Comparison of ENCODE assay signal across 1 cellular context in the genomic region with DNA sequence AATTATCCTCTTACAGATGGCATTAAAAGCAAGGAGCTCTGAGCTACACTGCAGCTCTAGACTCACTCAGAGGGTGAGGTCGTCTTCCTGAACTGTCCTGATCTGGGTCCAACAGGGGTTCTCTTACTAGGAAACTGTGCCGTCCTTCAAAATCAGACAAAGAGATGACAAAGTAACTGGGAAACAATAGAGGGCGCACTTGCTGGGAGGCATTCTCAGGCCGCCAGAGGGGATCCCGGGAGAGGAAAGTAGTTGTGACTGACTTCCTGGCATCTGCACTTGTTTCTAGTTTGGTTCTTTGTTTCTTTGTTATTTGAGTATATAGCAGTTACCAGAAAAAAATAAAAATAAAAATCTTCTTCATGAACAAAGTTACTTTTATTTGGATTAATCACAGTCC.
TF ChIP-seq lines count a peak whose summit lies in the region.

No MANE protein-coding gene starts in this region.

TF ChIP-seq in HEK293, 187 proteins besides CTCF, POLR2A, EP300 and RAD21 (continued from another document):
- TF ChIP-seq, protein P1, sequence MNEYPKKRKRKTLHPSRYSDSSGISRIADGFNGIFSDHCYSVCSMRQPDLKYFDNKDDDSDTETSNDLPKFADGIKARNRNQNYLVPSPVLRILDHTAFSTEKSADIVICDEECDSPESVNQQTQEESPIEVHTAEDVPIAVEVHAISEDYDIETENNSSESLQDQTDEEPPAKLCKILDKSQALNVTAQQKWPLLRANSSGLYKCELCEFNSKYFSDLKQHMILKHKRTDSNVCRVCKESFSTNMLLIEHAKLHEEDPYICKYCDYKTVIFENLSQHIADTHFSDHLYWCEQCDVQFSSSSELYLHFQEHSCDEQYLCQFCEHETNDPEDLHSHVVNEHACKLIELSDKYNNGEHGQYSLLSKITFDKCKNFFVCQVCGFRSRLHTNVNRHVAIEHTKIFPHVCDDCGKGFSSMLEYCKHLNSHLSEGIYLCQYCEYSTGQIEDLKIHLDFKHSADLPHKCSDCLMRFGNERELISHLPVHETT (tag by site-specific recombination; IDR thresholded peaks at IDR 0.05): no peak
- TF ChIP-seq ZNF621 (tag by site-specific recombination; IDR thresholded peaks at IDR 0.05) (no peak), HOXA7 (CRISPR knock-in tag; IDR thresholded peaks at IDR 0.05; ENCODE audit: borderline replicate concordance) (no peak), ZNF426 (tag by site-specific recombination; IDR thresholded peaks at IDR 0.05) (no peak), KLF10 (tag by site-specific recombination; IDR thresholded peaks at IDR 0.05) (no peak), ZNF521 (tag by site-specific recombination; IDR thresholded peaks at IDR 0.05) (no peak), ZNF654 (tag by site-specific recombination; IDR thresholded peaks at IDR 0.05; ENCODE audit: low read depth) (peak; percentile 17; the same call in 1 of the 2 replicates), MZF1 (tag by site-specific recombination; IDR thresholded peaks at IDR 0.05; ENCODE audit: borderline replicate concordance) (0 out of 2 replicates have a peak, but pooled peaks have one; percentile 62), ZNF747 (tag by site-specific recombination; IDR thresholded peaks at IDR 0.05) (no peak), ZBTB17 (tag by site-specific recombination; IDR thresholded peaks at IDR 0.05) (0 out of 2 replicates have a peak, but pooled peaks have one; percentile 24), ZNF10 (tag by site-specific recombination; IDR thresholded peaks at IDR 0.05) (peak; percentile 36; the same call in 1 of the 2 replicates), BCL11B (tag by site-specific recombination; IDR thresholded peaks at IDR 0.05; ENCODE audit: low read depth) (no peak)
- TF ChIP-seq, protein P2, sequence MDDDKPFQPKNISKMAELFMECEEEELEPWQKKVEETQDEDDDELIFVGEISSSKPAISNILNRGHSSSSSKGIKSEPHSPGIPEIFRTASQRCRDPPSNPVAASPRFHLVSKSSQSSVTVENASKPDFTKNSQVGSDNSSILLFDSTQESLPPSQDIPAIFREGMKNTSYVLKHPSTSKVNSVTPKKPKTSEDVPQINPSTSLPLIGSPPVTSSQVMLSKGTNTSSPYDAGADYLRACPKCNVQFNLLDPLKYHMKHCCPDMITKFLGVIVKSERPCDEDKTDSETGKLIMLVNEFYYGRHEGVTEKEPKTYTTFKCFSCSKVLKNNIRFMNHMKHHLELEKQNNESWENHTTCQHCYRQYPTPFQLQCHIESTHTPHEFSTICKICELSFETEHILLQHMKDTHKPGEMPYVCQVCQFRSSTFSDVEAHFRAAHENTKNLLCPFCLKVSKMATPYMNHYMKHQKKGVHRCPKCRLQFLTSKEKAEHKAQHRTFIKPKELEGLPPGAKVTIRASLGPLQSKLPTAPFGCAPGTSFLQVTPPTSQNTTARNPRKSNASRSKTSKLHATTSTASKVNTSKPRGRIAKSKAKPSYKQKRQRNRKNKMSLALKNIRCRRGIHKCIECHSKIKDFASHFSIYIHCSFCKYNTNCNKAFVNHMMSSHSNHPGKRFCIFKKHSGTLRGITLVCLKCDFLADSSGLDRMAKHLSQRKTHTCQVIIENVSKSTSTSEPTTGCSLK (tag by site-specific recombination; IDR thresholded peaks at IDR 0.05): no peak
